In genomic region chr6:118720125-118720473, GRCh38 we compare ENCODE assay signal across 17 cellular contexts.
DNase-seq lines count a peak whose midpoint lies in the region; ATAC-seq and TF ChIP-seq lines count a peak whose summit lies in the region.
"Had no signal": no experiment of that assay in that cellular context is flagged by ENCODE, and none has a peak within 500 bp of the region (broad histone marks: within the 10 kb centered on the region; RNA-seq: fewer than 3 reads in every experiment).

No MANE protein-coding gene starts in this region.

- no peaks in the 10 kb centered on the region for H3K9me3 ChIP-seq in KOPT-K1 (ENCODE audit: insufficient read depth, low read length, poor library complexity, severe bottlenecking)
- no peaks in the 10 kb centered on the region for H3K9me3 ChIP-seq in neutrophil
- H3K9me3 ChIP-seq: breast epithelium, transverse colon had no signal

- peaks cover 2% of the 10 kb centered on the region for H3K9me3 Mint-ChIP-seq in activated CD4-positive, alpha-beta T cell treated with anti-CD3 and anti-CD28 coated beads, Interleukin-2, amount 10 ng/mL, durations not matched to agents 7 days and 5 days
- H3K9me3 Mint-ChIP-seq in activated naive CD4-positive, alpha-beta T cell treated with anti-CD3 and anti-CD28 coated beads, Interleukin-2, amount 50 U/mL, for 72 hours = no peaks in the 10 kb centered on the region

- no peaks in the 10 kb centered on the region for H3K27me3 Mint-ChIP-seq in activated CD4-positive, alpha-beta T cell treated with anti-CD3 and anti-CD28 coated beads, Interleukin-2, amount 10 ng/mL, durations not matched to agents 7 days and 5 days
- H3K27me3 Mint-ChIP-seq: activated CD8-positive, alpha-beta memory T cell treated with anti-CD3 and anti-CD28 coated beads, Interleukin-2, amount 10 ng/mL, durations not matched to agents 7 days and 5 days had no signal

- H3K36me3 ChIP-seq in KOPT-K1 (ENCODE audit: insufficient read depth, low read length) (no peaks in the 10 kb centered on the region), neutrophil (no peaks in the 10 kb centered on the region)
- H3K36me3 ChIP-seq: breast epithelium, transverse colon had no signal

- H3K4me3 Mint-ChIP-seq in activated CD4-positive, alpha-beta T cell treated with anti-CD3 and anti-CD28 coated beads, Interleukin-2, amount 10 ng/mL, durations not matched to agents 7 days and 5 days = no peak overlapping the region
- H3K4me3 Mint-ChIP-seq: activated CD8-positive, alpha-beta memory T cell treated with anti-CD3 and anti-CD28 coated beads, Interleukin-2, amount 10 ng/mL, durations not matched to agents 7 days and 5 days had no signal

- no peaks in the 10 kb centered on the region for H3K36me3 Mint-ChIP-seq in activated CD4-positive, alpha-beta T cell treated with anti-CD3 and anti-CD28 coated beads, Interleukin-2, amount 10 ng/mL, durations not matched to agents 7 days and 5 days (ENCODE audit: low read depth)
- no peaks in the 10 kb centered on the region for H3K36me3 Mint-ChIP-seq in activated naive CD4-positive, alpha-beta T cell treated with anti-CD3 and anti-CD28 coated beads, Interleukin-2, amount 50 U/mL, for 72 hours
- H3K36me3 Mint-ChIP-seq: activated CD8-positive, alpha-beta memory T cell treated with anti-CD3 and anti-CD28 coated beads, Interleukin-2, amount 10 ng/mL, durations not matched to agents 7 days and 5 days had no signal

- CTCF ChIA-PET in activated CD4-positive, alpha-beta T cell treated with anti-CD3 and anti-CD28 coated beads, Interleukin-2, amount 10 ng/mL, durations not matched to agents 7 days and 5 days (lab: Charles Lee) = interaction anchor here (0.6 to 1.4 kb wide), 3 partner anchors 14 to 31 kb away, joined by 3 to 5 read pairs (median 3); no protein-coding TSS in a partner anchor

- no peak overlapping the region for H3K4me3 ChIP-seq in neutrophil (ENCODE audit: low read depth in 1 of 2, low read length in 1 of 2)
- H3K4me3 ChIP-seq: breast epithelium, transverse colon had no signal

- peak; percentile 24 to 65 for ATAC-seq in activated naive CD4-positive, alpha-beta T cell treated with anti-CD3 and anti-CD28 coated beads, Interleukin-2, amount 50 U/mL, for 72 hours
- ATAC-seq in Right ventricle myocardium superior (ENCODE audit: poor library complexity) = no peak

- intact Hi-C loops in Right ventricle myocardium superior (cut with DNase I) = no loop called here

- peak overlapping the region; percentile 93 for H3K27ac Mint-ChIP-seq in activated CD4-positive, alpha-beta T cell treated with anti-CD3 and anti-CD28 coated beads, Interleukin-2, amount 10 ng/mL, durations not matched to agents 7 days and 5 days
- peak overlapping the region; percentile 88 to 92 for H3K27ac Mint-ChIP-seq in activated naive CD4-positive, alpha-beta T cell treated with anti-CD3 and anti-CD28 coated beads, Interleukin-2, amount 50 U/mL, for 72 hours

- no peaks in the 10 kb centered on the region for H3K27me3 ChIP-seq in neutrophil
- H3K27me3 ChIP-seq: breast epithelium, transverse colon had no signal

- POLR2A ChIA-PET in activated CD4-positive, alpha-beta T cell treated with anti-CD3 and anti-CD28 coated beads, Interleukin-2, amount 10 ng/mL, durations not matched to agents 7 days and 5 days (lab: Charles Lee) = no interaction called here

- H3K4me1 ChIP-seq in neutrophil (ENCODE audit: control insufficient read depth in 1 of 2, insufficient read depth in 1 of 2, low read depth in 1 of 2, low read length in 1 of 2) = peaks cover 7 to 12% of the 10 kb centered on the region in 2 experiments
- H3K4me1 ChIP-seq: breast epithelium, transverse colon had no signal

- no peak for TF ChIP-seq CTCF in neutrophil (IDR thresholded peaks at IDR 0.05)

- H3K4me1 Mint-ChIP-seq in activated CD4-positive, alpha-beta T cell treated with anti-CD3 and anti-CD28 coated beads, Interleukin-2, amount 10 ng/mL, durations not matched to agents 7 days and 5 days = peaks cover 64% of the 10 kb centered on the region

- H3K27ac ChIP-seq in KOPT-K1 (ENCODE audit: low read depth, low read length, poor library complexity, severe bottlenecking) = peak overlapping the region; percentile 61
- peak overlapping the region; percentile 59 for H3K27ac ChIP-seq in neutrophil
- H3K27ac ChIP-seq: breast epithelium, transverse colon, VCaP had no signal

- no peak for DNase-seq in activated CD4-positive, alpha-beta T cell treated with anti-CD3 and anti-CD28 coated beads, Interleukin-2, amount 10 ng/mL, durations not matched to agents 7 days and 5 days
- no peak for DNase-seq in activated CD4-positive, alpha-beta T cell treated with anti-CD3 and anti-CD28 coated beads for 48 hours
- no peak for DNase-seq in activated naive CD4-positive, alpha-beta T cell treated with anti-CD3 and anti-CD28 coated beads, Interleukin-2, amount 50 U/mL, for 72 hours (ENCODE audit: low spot score in 2 of 2)
- DNase-seq in effector CD8-positive, alpha-beta T cell (lab: John Stamatoyannopoulos, UW) = no peak
- DNase-seq in NCI-H446 (lab: John Stamatoyannopoulos, UW) (no peak), Right ventricle myocardium superior (no peak)
- DNase-seq: activated CD8-positive, alpha-beta memory T cell treated with anti-CD3 and anti-CD28 coated beads, Interleukin-2, amount 10 ng/mL, durations not matched to agents 7 days and 5 days; C1 segment of cervical spinal cord; foreskin melanocyte; kidney glomerular epithelial cell; NCI-H1694; NCI-H2227 treated with DMSO at 0.1 percent for 48 hours; transverse colon had no signal
